Comparison of ENCODE assay signal across 12 cellular contexts in genomic region chr2:118842687-118843491, GRCh38. TPM values are rescaled to one million over a fixed set of nuclear protein-coding genes. Genes with fewer than 3 reads are reported as not detected.
A peak's percentile ranks its signal among the peaks of the same experiment; 100 is the strongest.
DNase-seq lines count a peak whose midpoint lies in the region; ATAC-seq lines count a peak whose summit lies in the region.
"Had no signal": no experiment of that assay in that cellular context is flagged by ENCODE, and none has a peak within 500 bp of the region (broad histone marks: within the 10 kb centered on the region; RNA-seq: fewer than 3 reads in every experiment).

No MANE protein-coding gene starts in this region.

- no peak for ATAC-seq in activated T-cell treated with anti-CD3 and anti-CD28 coated beads, Interleukin-2, amount 50 U/mL, for 4 hours
- no peak for ATAC-seq in GM21528 (IDR thresholded peaks at IDR 0.05; ENCODE audit: low FRiP score, unreplicated experiment)
- ATAC-seq in GM21367 (IDR thresholded peaks at IDR 0.05; ENCODE audit: unreplicated experiment): no peak
- ATAC-seq: esophagus mucosa had no signal

- H3K4ac ChIP-seq in mesendoderm (ENCODE audit: low read depth, low read length): no peak overlapping the region

- H2BK5ac ChIP-seq in mesendoderm (ENCODE audit: low read length): no peak overlapping the region

- peaks cover 82% of the 10 kb centered on the region for H3K27me3 ChIP-seq in mesendoderm (ENCODE audit: insufficient read depth, low read length, poor library complexity)
- H3K27me3 ChIP-seq in subcutaneous abdominal adipose tissue (ENCODE audit: control insufficient read depth in 5 of 5, insufficient read depth in 4 of 5, low read length in 5 of 5): peaks cover 0 to 51% (median 40%) of the 10 kb centered on the region in 5 donors

- H3K4me2 ChIP-seq in mesendoderm (ENCODE audit: low read length): peak overlapping the region; percentile 70

- no peak overlapping the region for H3K4me3 ChIP-seq in mesendoderm (ENCODE audit: low read length)
- peak overlapping the region; percentile 60 to 73 (median 71) for H3K4me3 ChIP-seq in subcutaneous abdominal adipose tissue (ENCODE audit: low read depth in 1 of 5, low read length in 5 of 5)

- peaks cover 77% of the 10 kb centered on the region for H3K27me3 Mint-ChIP-seq in activated T-cell treated with anti-CD3 and anti-CD28 coated beads, Interleukin-2, amount 50 U/mL, for 4 hours (ENCODE audit: low read depth)

- H2AK5ac ChIP-seq in mesendoderm (ENCODE audit: low read length): no peak overlapping the region

- no peaks in the 10 kb centered on the region for H3K79me2 ChIP-seq in mesendoderm (ENCODE audit: control insufficient read depth, insufficient read depth, low read length)

- H3K27ac ChIP-seq in mesendoderm (ENCODE audit: low read depth, low read length): no peak overlapping the region
- peak overlapping the region; percentile 41 for H3K27ac ChIP-seq in subcutaneous abdominal adipose tissue (ENCODE audit: low read depth, low read length)

- H2BK120ac ChIP-seq in mesendoderm (ENCODE audit: low read depth, low read length): no peak overlapping the region

- H4K5ac ChIP-seq in mesendoderm (ENCODE audit: low read length): no peak overlapping the region

- H2BK15ac ChIP-seq in mesendoderm (replicated peaks; ENCODE audit: low read depth): no peak overlapping the region

- H3K23ac ChIP-seq in mesendoderm (ENCODE audit: low read length): no peak overlapping the region

- peaks cover 29% of the 10 kb centered on the region for H3K4me1 Mint-ChIP-seq in activated T-cell treated with anti-CD3 and anti-CD28 coated beads, Interleukin-2, amount 50 U/mL, for 4 hours (ENCODE audit: low read depth)

- no peaks in the 10 kb centered on the region for H3K36me3 Mint-ChIP-seq in activated T-cell treated with anti-CD3 and anti-CD28 coated beads, Interleukin-2, amount 50 U/mL, for 4 hours (ENCODE audit: insufficient read depth)

- no peaks in the 10 kb centered on the region for H3K79me1 ChIP-seq in mesendoderm (ENCODE audit: low read length)

- H3K9me3 ChIP-seq in subcutaneous abdominal adipose tissue (ENCODE audit: control insufficient read depth in 5 of 5, low read length in 5 of 5): no peaks in the 10 kb centered on the region

- peak overlapping the region; percentile 67 for H3K56ac ChIP-seq in mesendoderm (ENCODE audit: low read length)

- DNase-seq in activated T-cell treated with anti-CD3 and anti-CD28 coated beads, Interleukin-2, amount 50 U/mL, for 4 hours: no peak
- no peak for DNase-seq in activated T-cell treated with anti-CD3 and anti-CD28 coated beads for 4 hours
- peak; percentile 47 for DNase-seq in astrocyte of the hippocampus (ENCODE audit: low read depth, low spot score)
- peak; percentile 62 for DNase-seq in mesendoderm
- DNase-seq in NCI-H2029 treated with DMSO at 0.1 percent for 48 hours (lab: John Stamatoyannopoulos, UW): no peak
- DNase-seq: activated naive CD4-positive, alpha-beta T cell treated with anti-CD3 and anti-CD28 coated beads, Interleukin-2, amount 10 ng/mL, durations not matched to agents 7 days and 5 days; KBM-7; T1000 had no signal

- no peaks in the 10 kb centered on the region for H3K36me3 ChIP-seq in mesendoderm (ENCODE audit: control insufficient read depth, insufficient read depth, low read length)
- H3K36me3 ChIP-seq in subcutaneous abdominal adipose tissue (ENCODE audit: control insufficient read depth in 5 of 5, insufficient read depth in 5 of 5, low read length in 5 of 5): no peaks in the 10 kb centered on the region

- no CpG with 5 or more reads among the region's 59 CpGs for WGBS in mesendoderm (ENCODE audit: extremely low coverage, insufficient coverage, low lambda C conversion rate)

- H3K18ac ChIP-seq in mesendoderm (ENCODE audit: low read length): no peak overlapping the region

- no peaks in the 10 kb centered on the region for H3K9me3 Mint-ChIP-seq in activated T-cell treated with anti-CD3 and anti-CD28 coated beads, Interleukin-2, amount 50 U/mL, for 4 hours
- H3K9me3 Mint-ChIP-seq: activated naive CD4-positive, alpha-beta T cell treated with anti-CD3 and anti-CD28 coated beads, Interleukin-2, amount 10 ng/mL, durations not matched to agents 7 days and 5 days had no signal

- H3K4me3 Mint-ChIP-seq in activated T-cell treated with anti-CD3 and anti-CD28 coated beads, Interleukin-2, amount 50 U/mL, for 4 hours: peak overlapping the region; percentile 63

- H4K8ac ChIP-seq in mesendoderm (ENCODE audit: low read depth, low read length): no peak overlapping the region

- H3K4me1 ChIP-seq in mesendoderm (ENCODE audit: control insufficient read depth, low read depth, low read length) (peaks cover 5% of the 10 kb centered on the region), subcutaneous abdominal adipose tissue (ENCODE audit: control insufficient read depth in 5 of 5, insufficient read depth in 5 of 5, low read length in 5 of 5) (peaks cover 3 to 62% (median 52%) of the 10 kb centered on the region in 5 donors)

- H3K9ac ChIP-seq in mesendoderm (ENCODE audit: low read length) (peak overlapping the region; percentile 16), subcutaneous abdominal adipose tissue (ENCODE audit: low read length in 5 of 5) (peak overlapping the region in 3 of 5 donors; percentile 39 to 75 (median 56))

RNA-seq across cellular contexts. Expression of gene EN1, which starts 4.6 kb away (rescaled TPM):
- not detected for total RNA-seq in activated T-cell treated with anti-CD3 and anti-CD28 coated beads, Interleukin-2, amount 50 U/mL, for 4 hours
- 0.01 TPM for polyA plus RNA-seq in mesendoderm (2013, experiment 1 of 2)
- not detected for polyA plus RNA-seq in mesendoderm (2013, experiment 2 of 2)

Comparison
In these comparisons a context has a peak if more than half of its experiments do, and no peak if none do; other contexts are left out.
1. DNase-seq: peak in astrocyte of the hippocampus (single experiment) and mesendoderm (single experiment); none in activated T-cell treated with anti-CD3 and anti-CD28 coated beads, Interleukin-2, amount 50 U/mL, for 4 hours (single experiment), activated T-cell treated with anti-CD3 and anti-CD28 coated beads for 4 hours (single experiment) and NCI-H2029 treated with DMSO at 0.1 percent for 48 hours (single experiment).